ENCODE assay signal across 8 cellular contexts in genomic region chr12:527729-528128, GRCh38.
"Had no signal": no experiment of that assay in that cellular context is flagged by ENCODE, and none has a peak within 500 bp of the region (broad histone marks: within the 10 kb centered on the region; RNA-seq: fewer than 3 reads in every experiment).

No MANE protein-coding gene starts in this region.

- H3K36me3 ChIP-seq: HAP-1 had no signal

- H3K9ac ChIP-seq: GM23248 had no signal

- ATAC-seq: HCT116, HepG2 had no signal

- H3K27ac Mint-ChIP-seq: IgD-negative memory B cell had no signal

- H3K4me3 Mint-ChIP-seq: IgD-negative memory B cell had no signal

- DNase-seq: GM23248, GOT3, H7, KG1 had no signal

- H3K27ac ChIP-seq: GM23248 had no signal

- H3K4me3 ChIP-seq: GM23248, HAP-1 had no signal

- FAIRE-seq: HepG2 had no signal
